ENCODE assay signal across 9 cellular contexts in the genomic region with DNA sequence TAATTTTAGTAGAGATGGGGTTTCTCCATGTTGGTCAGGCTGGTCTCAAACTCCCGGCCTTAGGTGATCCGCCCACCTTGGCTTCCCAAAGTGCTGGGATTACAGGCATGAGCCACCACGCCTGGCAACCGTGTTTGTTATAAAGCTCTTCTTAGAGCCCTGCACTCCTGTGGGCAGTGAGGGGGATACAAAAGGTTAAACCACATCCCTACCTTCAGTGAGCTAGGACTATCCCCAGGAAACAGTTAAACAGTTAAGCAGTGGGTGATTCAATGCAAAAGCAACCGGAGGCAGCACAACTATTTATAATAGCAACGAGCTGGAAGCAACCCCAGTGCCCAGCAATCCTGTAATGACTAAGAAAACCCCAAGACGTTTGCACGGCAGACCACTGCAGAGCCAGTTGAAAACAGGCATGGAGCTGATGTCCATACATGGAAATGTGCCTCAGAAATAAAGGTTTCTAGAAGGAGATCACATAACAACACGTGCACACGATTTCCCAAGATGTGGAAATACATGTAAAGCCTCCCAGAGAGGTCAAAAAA.
A peak's percentile ranks its signal among the peaks of the same experiment; 100 is the strongest.
DNase-seq lines count a peak whose midpoint lies in the region; ATAC-seq, FAIRE-seq and TF ChIP-seq lines count a peak whose summit lies in the region.
"Had no signal": no experiment of that assay in that cellular context is flagged by ENCODE, and none has a peak within 500 bp of the region (broad histone marks: within the 10 kb centered on the region; RNA-seq: fewer than 3 reads in every experiment).

No MANE protein-coding gene starts in this region.

- H3K27me3 ChIP-seq in ascending aorta = no peaks in the 10 kb centered on the region
- H3K27me3 ChIP-seq: Peyer's patch had no signal

- no peak for FAIRE-seq in kidney (lab: Jason Lieb, UNC)

- peak; percentile 95 for DNase-seq in GM12865 (ENCODE audit: low read depth)
- DNase-seq in HS-5 (ENCODE audit: low read depth) = peak; percentile 82
- peak; percentile 58 to 93 for DNase-seq in ascending aorta (ENCODE audit: low spot score in 2 of 2)
- DNase-seq in occipital lobe (lab: John Stamatoyannopoulos, UW) = peak; percentile 5
- no peak for DNase-seq in nucleus accumbens (lab: John Stamatoyannopoulos, UW)
- no peak for DNase-seq in kidney
- no peak for DNase-seq in NCI-H1436 treated with DMSO at 0.1 percent for 48 hours (lab: John Stamatoyannopoulos, UW)

- no peaks in the 10 kb centered on the region for H3K9me3 ChIP-seq in ascending aorta
- H3K9me3 ChIP-seq in kidney (ENCODE audit: control insufficient read depth in 1 of 2, low read length in 2 of 2) = no peaks in the 10 kb centered on the region
- H3K9me3 ChIP-seq: Peyer's patch had no signal

- H3K36me3 ChIP-seq in ascending aorta (no peaks in the 10 kb centered on the region), kidney (ENCODE audit: control insufficient read depth in 1 of 2, insufficient read depth in 2 of 2, low read length in 2 of 2) (no peaks in the 10 kb centered on the region)
- H3K36me3 ChIP-seq: Peyer's patch had no signal

- ATAC-seq in GM21529 (IDR thresholded peaks at IDR 0.05; ENCODE audit: unreplicated experiment) = peak; percentile 86

- H3K4me1 ChIP-seq in ascending aorta = peaks cover 10 to 12% of the 10 kb centered on the region in 2 donors
- no peaks in the 10 kb centered on the region for H3K4me1 ChIP-seq in kidney (ENCODE audit: control insufficient read depth in 1 of 2, insufficient read depth in 1 of 2, low read depth in 1 of 2, low read length in 2 of 2)
- H3K4me1 ChIP-seq: Peyer's patch had no signal

- H3K4me3 ChIP-seq in GM12865 (ENCODE audit: low read depth, low read length) (no peak overlapping the region), ascending aorta (no peak overlapping the region), kidney (ENCODE audit: low read length in 2 of 2) (no peak overlapping the region)
- H3K4me3 ChIP-seq: Peyer's patch had no signal

- intact Hi-C loops in ascending aorta (cut with DNase I) (loop anchor here (2.0 to 5.0 kb wide), 4 partner anchors 84 to 1026 kb away; partner anchors contain the start of genes ZEB1 and ZNF438), kidney (cut with DNase I) (no loop called here)

- H3K9ac ChIP-seq in kidney (ENCODE audit: low read length in 2 of 2) = no peak overlapping the region

- TF ChIP-seq CTCF in GM12865 (IDR thresholded peaks at IDR 0.05; ENCODE audit: insufficient read depth, low read depth, low read length, missing control alignments) (no peak), ascending aorta (IDR thresholded peaks at IDR 0.05) (no peak), kidney (IDR thresholded peaks at IDR 0.05; ENCODE audit: borderline replicate concordance, extremely low read depth, insufficient read depth) (no peak)

- peak overlapping the region; percentile 63 to 67 for H3K27ac ChIP-seq in ascending aorta
- no peak overlapping the region for H3K27ac ChIP-seq in kidney (ENCODE audit: low read depth in 2 of 2, low read length in 2 of 2)

Comparison
In these comparisons a context has a peak if more than half of its experiments do, and no peak if none do; other contexts are left out.
1. DNase-seq: peak in GM12865 (single experiment), HS-5 (single experiment), ascending aorta (2 of 2) and occipital lobe (single experiment); none in nucleus accumbens (0 of 56), kidney (single experiment) and NCI-H1436 treated with DMSO at 0.1 percent for 48 hours (single experiment).
2. H3K27ac ChIP-seq: peak in ascending aorta (2 of 2); none in kidney (0 of 2).